Comparison of ENCODE assay signal across 1 cellular context in the genomic region with DNA sequence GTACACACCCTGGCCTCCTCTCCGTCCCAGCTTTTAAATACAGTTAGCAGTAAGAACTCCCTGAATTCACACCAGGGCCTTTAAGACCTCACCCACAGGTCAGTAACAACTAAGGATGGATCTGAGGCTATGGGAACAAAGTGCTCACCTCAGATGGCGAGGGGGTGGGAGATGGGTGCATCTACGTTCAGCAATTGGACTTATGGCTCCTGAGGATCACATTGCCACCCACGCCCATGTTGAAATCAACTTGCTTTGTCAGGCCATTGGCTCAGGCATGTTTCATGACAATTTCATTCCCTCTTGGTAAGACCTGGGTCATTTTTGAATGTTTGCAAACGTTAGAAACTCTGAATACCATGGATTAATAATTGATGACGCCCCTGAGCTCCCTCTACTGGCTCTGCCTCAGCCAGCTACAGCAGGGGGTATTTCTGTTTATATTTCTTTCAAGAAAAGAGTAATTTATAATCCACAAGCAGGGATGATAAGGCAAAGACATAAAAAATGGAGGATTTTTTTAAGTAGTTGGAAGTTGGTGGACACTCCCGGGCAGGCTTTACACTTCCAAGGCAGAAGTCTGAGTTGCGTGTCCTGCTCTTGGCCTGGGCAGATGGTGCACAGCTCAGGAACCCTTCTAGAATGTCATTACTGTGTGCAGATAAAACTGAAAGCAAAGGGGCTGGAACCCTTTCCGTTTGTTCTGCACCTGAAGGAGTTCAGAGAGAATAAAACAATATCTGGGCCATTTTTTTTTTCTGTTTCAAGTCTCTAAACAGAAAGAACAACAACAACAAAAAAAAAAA.
TF ChIP-seq lines count a peak whose summit lies in the region.

No MANE protein-coding gene starts in this region.

TF ChIP-seq in K562, 482 proteins besides CTCF, POLR2A, EP300 and RAD21:
- TF ChIP-seq KDM4B (IDR thresholded peaks at IDR 0.05; ENCODE audit: borderline replicate concordance in 2 of 2, low read depth in 1 of 2) (0 out of 4 replicates have a peak, but pooled peaks of 1 of the 2 experiments have one; percentile 50), CEBPG (CRISPR knock-in tag; IDR thresholded peaks at IDR 0.05) (0 out of 2 replicates have a peak, but pooled peaks have one; percentile 5), CEBPG (tag; conservative IDR thresholded peaks at IDR 0.05 in 1 of 2, IDR thresholded peaks at IDR 0.05 in 1 of 2) (no peak), FOXP1 (CRISPR knock-in tag; IDR thresholded peaks at IDR 0.05) (no peak), DACH1 (IDR thresholded peaks at IDR 0.05; ENCODE audit: partially characterized antibody) (peak; percentile 66), CREB1 (IDR thresholded peaks at IDR 0.05) (0 out of 2 replicates have a peak, but pooled peaks have one; percentile 4), CREB1 (CRISPR knock-in tag; IDR thresholded peaks at IDR 0.05) (no peak), BMI1 (IDR thresholded peaks at IDR 0.05; ENCODE audit: low read length) (no peak), TEAD2 (tag; IDR thresholded peaks at IDR 0.05) (0 out of 2 replicates have a peak, but pooled peaks have one; percentile 26), RB1 (IDR thresholded peaks at IDR 0.05; ENCODE audit: low read depth) (no peak), MYC (IDR thresholded peaks at IDR 0.05; ENCODE audit: low read depth, low read length) (0 out of 2 replicates have a peak, but pooled peaks have one; percentile 21), MYC (CRISPR knock-in tag; IDR thresholded peaks at IDR 0.05; ENCODE audit: borderline replicate concordance, low read depth) (no peak)
- TF ChIP-seq, protein P1, sequence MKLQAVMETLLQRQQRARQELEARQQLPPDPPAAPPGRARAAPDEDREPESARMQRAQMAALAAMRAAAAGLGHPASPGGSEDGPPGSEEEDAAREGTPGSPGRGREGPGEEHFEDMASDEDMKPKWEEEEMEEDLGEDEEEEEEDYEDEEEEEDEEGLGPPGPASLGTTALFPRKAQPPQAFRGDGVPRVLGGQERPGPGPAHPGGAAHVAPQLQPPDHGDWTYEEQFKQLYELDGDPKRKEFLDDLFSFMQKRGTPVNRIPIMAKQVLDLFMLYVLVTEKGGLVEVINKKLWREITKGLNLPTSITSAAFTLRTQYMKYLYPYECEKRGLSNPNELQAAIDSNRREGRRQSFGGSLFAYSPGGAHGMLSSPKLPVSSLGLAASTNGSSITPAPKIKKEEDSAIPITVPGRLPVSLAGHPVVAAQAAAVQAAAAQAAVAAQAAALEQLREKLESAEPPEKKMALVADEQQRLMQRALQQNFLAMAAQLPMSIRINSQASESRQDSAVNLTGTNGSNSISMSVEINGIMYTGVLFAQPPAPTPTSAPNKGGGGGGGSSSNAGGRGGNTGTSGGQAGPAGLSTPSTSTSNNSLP (IDR thresholded peaks at IDR 0.05; ENCODE audit: borderline replicate concordance, low read depth, low read length): 0 out of 2 replicates have a peak, but pooled peaks have one; percentile 23
- TF ChIP-seq, protein P2, sequence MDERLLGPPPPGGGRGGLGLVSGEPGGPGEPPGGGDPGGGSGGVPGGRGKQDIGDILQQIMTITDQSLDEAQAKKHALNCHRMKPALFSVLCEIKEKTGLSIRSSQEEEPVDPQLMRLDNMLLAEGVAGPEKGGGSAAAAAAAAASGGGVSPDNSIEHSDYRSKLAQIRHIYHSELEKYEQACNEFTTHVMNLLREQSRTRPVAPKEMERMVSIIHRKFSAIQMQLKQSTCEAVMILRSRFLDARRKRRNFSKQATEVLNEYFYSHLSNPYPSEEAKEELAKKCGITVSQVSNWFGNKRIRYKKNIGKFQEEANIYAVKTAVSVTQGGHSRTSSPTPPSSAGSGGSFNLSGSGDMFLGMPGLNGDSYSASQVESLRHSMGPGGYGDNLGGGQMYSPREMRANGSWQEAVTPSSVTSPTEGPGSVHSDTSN (CRISPR knock-in tag; IDR thresholded peaks at IDR 0.05; ENCODE audit: low read depth): no peak
- TF ChIP-seq, protein P2 (tag; conservative IDR thresholded peaks at IDR 0.05; ENCODE audit: low read depth): 0 out of 2 replicates have a peak, but pooled peaks have one; percentile 24
TF ChIP-seq in K562: peak in this region for 8.
